In the genomic region with DNA sequence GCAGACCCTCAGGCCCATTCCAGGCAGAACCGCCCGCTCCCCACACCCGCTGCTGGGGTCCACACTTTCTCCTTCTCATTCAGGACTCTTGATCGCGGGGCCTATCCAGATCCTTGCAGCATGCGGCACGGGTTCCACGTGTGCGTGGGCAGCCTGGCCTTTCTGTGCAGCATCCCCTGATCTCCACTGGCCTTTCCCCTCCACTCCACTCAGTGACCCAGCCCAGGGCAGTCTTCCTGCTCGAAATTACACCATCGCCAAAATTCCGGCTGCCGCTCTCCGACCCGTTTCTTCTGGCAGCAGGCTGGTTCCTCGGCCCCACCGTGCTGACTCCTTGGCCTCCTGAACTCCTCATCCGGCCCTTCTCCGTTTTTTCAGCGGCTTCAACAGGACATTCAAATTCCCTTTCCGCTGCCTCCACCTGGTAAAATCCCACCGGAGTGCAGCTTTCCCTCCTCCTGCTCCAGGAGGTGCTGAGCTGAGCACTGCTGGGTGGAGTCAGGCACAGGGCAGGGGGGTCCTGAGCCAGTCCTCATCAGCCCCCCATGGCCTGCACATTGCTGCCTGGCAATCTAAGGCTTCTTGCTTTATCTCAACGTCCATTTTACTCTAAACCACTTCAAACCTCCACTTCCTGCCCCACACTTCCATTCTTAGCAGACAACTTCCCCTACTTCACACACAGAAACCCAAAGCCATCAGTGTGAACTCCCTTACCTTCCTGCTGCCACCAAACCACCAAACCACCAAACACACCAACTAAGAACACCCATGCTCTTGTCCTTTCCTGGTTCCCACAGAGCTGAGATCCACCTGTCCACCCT, we compare ENCODE assay signal across 9 cellular contexts. TPM values are rescaled to one million over a fixed set of nuclear protein-coding genes. Genes with fewer than 3 reads are reported as not detected.
DNase-seq lines count a peak whose midpoint lies in the region; ATAC-seq and TF ChIP-seq lines count a peak whose summit lies in the region.
"Had no signal": no experiment of that assay in that cellular context is flagged by ENCODE, and none has a peak within 500 bp of the region (broad histone marks: within the 10 kb centered on the region; RNA-seq: fewer than 3 reads in every experiment).

No MANE protein-coding gene starts in this region.

- dilution Hi-C loops in IMR-90 (cut with HindIII; ENCODE audit: low sequenced_read_pairs, unreplicated experiment): no loop called here

- H2BK12ac ChIP-seq in mesenchymal stem cell (ENCODE audit: low read length in 2 of 2): no peak overlapping the region

- POLR2A ChIA-PET in IMR-90 (lab: Charles Lee; ENCODE audit: unreplicated experiment): no interaction called here

- H3K4me3 ChIP-seq in IMR-90 (ENCODE audit: insufficient read depth, low read depth, low read length) (no peak overlapping the region), aorta (ENCODE audit: low read length in 2 of 2) (no peak overlapping the region), mesenchymal stem cell (ENCODE audit: insufficient read depth in 1 of 2, low read depth in 1 of 2, low read length in 2 of 2) (no peak overlapping the region)

- peak; percentile 81 for DNase-seq in GM13976 (ENCODE audit: low spot score)
- no peak for DNase-seq in IMR-90
- DNase-seq in chondrocyte (ENCODE audit: low spot score): no peak
- DNase-seq in EL: no peak
- DNase-seq in NCI-H1694 treated with DMSO at 0.1 percent for 48 hours (lab: John Stamatoyannopoulos, UW): no peak
- DNase-seq in aorta: no peak
- no peak for DNase-seq in mesenchymal stem cell

- peaks cover 7% of the 10 kb centered on the region for H3K36me3 Mint-ChIP-seq in chondrocyte (ENCODE audit: low read depth)

- no peak overlapping the region for H3K27ac ChIP-seq in IMR-90 (ENCODE audit: insufficient read depth, low read length)
- no peak overlapping the region for H3K27ac ChIP-seq in aorta (ENCODE audit: low read depth in 1 of 2, low read length in 2 of 2)
- no peak overlapping the region for H3K27ac ChIP-seq in mesenchymal stem cell (ENCODE audit: low read length, poor library complexity, severe bottlenecking)

- H2BK120ac ChIP-seq in IMR-90 (ENCODE audit: low read depth, low read length) (no peak overlapping the region), mesenchymal stem cell (ENCODE audit: low read depth, low read length) (no peak overlapping the region)

- H2BK15ac ChIP-seq in IMR-90 (ENCODE audit: low read depth, low read length): no peak overlapping the region
- no peak overlapping the region for H2BK15ac ChIP-seq in mesenchymal stem cell (ENCODE audit: low read depth, poor library complexity, severe bottlenecking)

- no peak overlapping the region for H4K8ac ChIP-seq in IMR-90 (ENCODE audit: low read depth in 2 of 2, low read length in 2 of 2)
- no peak overlapping the region for H4K8ac ChIP-seq in mesenchymal stem cell (ENCODE audit: low read length)

- no peak overlapping the region for H3K4me2 ChIP-seq in IMR-90 (ENCODE audit: low read depth, low read length)
- H3K4me2 ChIP-seq in mesenchymal stem cell (ENCODE audit: low read length, poor library complexity, severe bottlenecking): no peak overlapping the region

- no peak for TF ChIP-seq POLR2A in IMR-90 (IDR thresholded peaks at IDR 0.05; ENCODE audit: low read depth, low read length)

- H3K4me1 ChIP-seq in IMR-90 (ENCODE audit: control insufficient read depth, insufficient read depth, low read length): peaks cover 11% of the 10 kb centered on the region; the same call in 1 of the 2 replicates
- no peaks in the 10 kb centered on the region for H3K4me1 ChIP-seq in aorta (ENCODE audit: control insufficient read depth in 1 of 2, insufficient read depth in 2 of 2, low read length in 2 of 2)
- peaks cover 12% of the 10 kb centered on the region for H3K4me1 ChIP-seq in mesenchymal stem cell (ENCODE audit: control insufficient read depth, insufficient read depth, low read depth, low read length)

- no peaks in the 10 kb centered on the region for H3K9me3 Mint-ChIP-seq in chondrocyte (ENCODE audit: low read depth)

- H3K9me1 ChIP-seq in IMR-90 (ENCODE audit: insufficient read depth, low read length): peaks cover 4% of the 10 kb centered on the region; the same call in 1 of the 2 replicates

- H2AFZ ChIP-seq in IMR-90 (replicated peaks; ENCODE audit: low read length, poor library complexity) (no peak overlapping the region), mesenchymal stem cell (ENCODE audit: low read depth, low read length) (no peak overlapping the region)

- H2AK9ac ChIP-seq in IMR-90 (replicated peaks; ENCODE audit: low read depth, low read length, poor library complexity): no peak overlapping the region

- peaks cover 26% of the 10 kb centered on the region for H3K4me1 Mint-ChIP-seq in chondrocyte (ENCODE audit: low read depth)

- H4K20me1 ChIP-seq in IMR-90 (ENCODE audit: insufficient read depth, low read length): peaks cover 80% of the 10 kb centered on the region

- H3K79me1 ChIP-seq in IMR-90 (ENCODE audit: low read depth in 1 of 2, low read length in 2 of 2) (peaks cover 34 to 76% of the 10 kb centered on the region in 2 experiments), mesenchymal stem cell (replicated peaks; ENCODE audit: low read length, poor library complexity, severe bottlenecking) (peaks cover 28% of the 10 kb centered on the region)

- H3K9ac ChIP-seq in IMR-90 (ENCODE audit: low read depth, low read length): no peak overlapping the region
- H3K9ac ChIP-seq in mesenchymal stem cell (ENCODE audit: low read length): no peak overlapping the region

- no TSS peak for BruUV-seq in IMR-90 (replicated peaks; lab: Mats Ljungman, UMichigan)

- 92% methylated on average over 13 of the region's 23 CpGs; no CpG with 5 or more reads in 1 of the 2 experiments for WGBS in IMR-90 (ENCODE audit: extremely low coverage in 2 of 2, insufficient read length in 1 of 2), 2 experiments
- WGBS in aorta, 2 donors: 88% methylated on average over 23 of the region's 23 CpGs
- 93% methylated on average over 23 of the region's 23 CpGs for WGBS in mesenchymal stem cell

- H2BK5ac ChIP-seq in IMR-90 (ENCODE audit: low read depth, low read length, poor library complexity, severe bottlenecking) (no peak overlapping the region), mesenchymal stem cell (ENCODE audit: low read depth, low read length, poor library complexity, severe bottlenecking) (no peak overlapping the region)

- no peaks in the 10 kb centered on the region for H3K27me3 Mint-ChIP-seq in chondrocyte (ENCODE audit: low read depth)

- CTCF ChIA-PET in IMR-90 (lab: Yijun Ruan, JAX): no interaction called here

- no peak overlapping the region for H3K56ac ChIP-seq in IMR-90 (ENCODE audit: extremely low read depth, insufficient read depth, low read length)

- H3K14ac ChIP-seq in IMR-90 (replicated peaks; ENCODE audit: low read depth, low read length) (no peak overlapping the region), mesenchymal stem cell (ENCODE audit: low read length in 2 of 2) (peak overlapping the region in 1 of 2 experiments; percentile 21)

- TF ChIP-seq CTCF in GM13976 (IDR thresholded peaks at IDR 0.05; ENCODE audit: borderline replicate concordance, control extremely low read depth, extremely low read depth, insufficient read depth, missing control alignments): no peak
- TF ChIP-seq CTCF in IMR-90 (conservative IDR thresholded peaks at IDR 0.05; ENCODE audit: low read depth, low read length): no peak
- TF ChIP-seq CTCF in chondrocyte (IDR thresholded peaks at IDR 0.05): no peak

- no peak overlapping the region for H2AK5ac ChIP-seq in IMR-90 (ENCODE audit: low read depth, low read length)
- H2AK5ac ChIP-seq in mesenchymal stem cell (ENCODE audit: low read length, severe bottlenecking): no peak overlapping the region

- no peak overlapping the region for H4K5ac ChIP-seq in IMR-90 (ENCODE audit: low read depth, low read length)

- H3K9me3 ChIP-seq in IMR-90 (ENCODE audit: control insufficient read depth, insufficient read depth, low read length): no peaks in the 10 kb centered on the region
- no peaks in the 10 kb centered on the region for H3K9me3 ChIP-seq in aorta (ENCODE audit: control insufficient read depth, low read length)
- no peaks in the 10 kb centered on the region for H3K9me3 ChIP-seq in mesenchymal stem cell (ENCODE audit: control insufficient read depth, low read length)

- no peak overlapping the region for H3K4me3 Mint-ChIP-seq in chondrocyte (ENCODE audit: unreplicated experiment)

- TF ChIP-seq RAD21 in IMR-90 (IDR thresholded peaks at IDR 0.05; ENCODE audit: low read length): no peak

- in situ Hi-C loops in GM13976 (cut with MboI; ENCODE audit: low sequenced_read_pairs, unreplicated experiment): no loop called here
- in situ Hi-C loops in IMR-90 (cut with MboI; ENCODE audit: low sequenced_read_pairs): no loop called here

- ATAC-seq in GM21528 (IDR thresholded peaks at IDR 0.05; ENCODE audit: low FRiP score, unreplicated experiment): peak; percentile 73
- no peak for ATAC-seq in IMR-90 (ENCODE audit: low read depth)
- ATAC-seq in aorta (ENCODE audit: low FRiP score): no peak

- intact Hi-C loops in IMR-90 (cut with micrococcal nuclease) (no loop called here), aorta (cut with DNase I) (no loop called here)

- H2BK20ac ChIP-seq in IMR-90 (ENCODE audit: low read depth, low read length): no peak overlapping the region

- H3K36me3 ChIP-seq in IMR-90 (ENCODE audit: control insufficient read depth, insufficient read depth, low read length) (peaks cover 23% of the 10 kb centered on the region), aorta (ENCODE audit: control insufficient read depth in 1 of 2, insufficient read depth in 2 of 2, low read length in 1 of 2) (no peaks in the 10 kb centered on the region), mesenchymal stem cell (ENCODE audit: control insufficient read depth in 1 of 2, insufficient read depth in 2 of 2, low read depth in 1 of 2, low read length in 2 of 2) (peaks cover 34 to 53% of the 10 kb centered on the region in 2 experiments)

- H3K4ac ChIP-seq in IMR-90 (ENCODE audit: low read depth, low read length) (no peak overlapping the region), mesenchymal stem cell (ENCODE audit: low read depth in 1 of 2, low read length in 2 of 2) (no peak overlapping the region)

- H3K27ac Mint-ChIP-seq in chondrocyte (ENCODE audit: unreplicated experiment): peak overlapping the region; percentile 9

- H4K91ac ChIP-seq in IMR-90 (ENCODE audit: insufficient read depth, low read depth, low read length): no peak overlapping the region
- no peak overlapping the region for H4K91ac ChIP-seq in mesenchymal stem cell (ENCODE audit: low read length)

- H3K27me3 ChIP-seq in IMR-90 (ENCODE audit: control insufficient read depth, insufficient read depth, low read length) (no peaks in the 10 kb centered on the region), aorta (ENCODE audit: control insufficient read depth in 1 of 2, insufficient read depth in 2 of 2, low read length in 1 of 2) (no peaks in the 10 kb centered on the region), mesenchymal stem cell (ENCODE audit: control insufficient read depth in 1 of 2, insufficient read depth in 1 of 2, low read length in 2 of 2) (no peaks in the 10 kb centered on the region)

- H3K18ac ChIP-seq in IMR-90 (ENCODE audit: low read depth, low read length) (no peak overlapping the region), mesenchymal stem cell (ENCODE audit: low read depth in 1 of 2, low read length in 2 of 2) (no peak overlapping the region)

- H3K23ac ChIP-seq in IMR-90 (ENCODE audit: low read depth, low read length) (peak overlapping the region; percentile 9; the same call in 1 of the 2 replicates), mesenchymal stem cell (ENCODE audit: low read length in 2 of 2) (no peak overlapping the region)

RNA-seq across cellular contexts. Expression of gene SFT2D1, which starts 9.0 kb away (rescaled TPM):
- 10.2 and 31.9 TPM in 2 replicates for total RNA-seq in IMR-90 (2012; rRNA removed)
- 42.1 and 45.8 TPM in 2 replicates for polyA plus RNA-seq in IMR-90 (2012; rRNA removed)
- 51.6 and 81.2 TPM in 2 replicates for polyA plus RNA-seq in IMR-90 (2012; cell fraction: cytosol; rRNA removed)
- polyA plus RNA-seq in IMR-90 (2012; cell fraction: nucleus; rRNA removed; ENCODE audit: low replicate concordance): 20.7 and 59.5 TPM in 2 replicates
- total RNA-seq in chondrocyte: 19.0 to 30.0 TPM (median 26.0 TPM) in 3 replicates
- 10 to 100 TPM; 36.5 to 37.1 TPM for total RNA-seq in aorta
- 10 to 100 TPM; 37.4 to 53.5 TPM for polyA plus RNA-seq in aorta
- 57.5 TPM for polyA plus RNA-seq in mesenchymal stem cell (2013, experiment 1 of 2)
- polyA plus RNA-seq in mesenchymal stem cell (2013, experiment 2 of 2): 62.7 TPM

RNA-seq across cellular contexts. Expression of gene PRR18, which starts 25.2 kb away (rescaled TPM):
- total RNA-seq in IMR-90 (2012; rRNA removed): not detected in 2 replicates
- polyA plus RNA-seq in IMR-90 (2012; rRNA removed): not detected in 2 replicates
- polyA plus RNA-seq in IMR-90 (2012; cell fraction: cytosol; rRNA removed): 0.01 TPM in 1 of 2 replicates, not detected in the other
- polyA plus RNA-seq in IMR-90 (2012; cell fraction: nucleus; rRNA removed; ENCODE audit: low replicate concordance): not detected in 2 replicates
- total RNA-seq in chondrocyte: 0.36 to 0.70 TPM in 2 of 3 replicates, not detected in the other
- total RNA-seq in aorta: not detected
- polyA plus RNA-seq in aorta: not detected
- not detected for polyA plus RNA-seq in mesenchymal stem cell (2013, experiment 1 of 2)
- polyA plus RNA-seq in mesenchymal stem cell (2013, experiment 2 of 2): not detected
- total RNA-seq: renal cortical epithelial cell had no signal

RNA-seq across cellular contexts. Expression of gene MPC1, which starts 49.4 kb away (rescaled TPM):
- total RNA-seq in IMR-90 (2012; rRNA removed): 10.9 and 16.1 TPM in 2 replicates
- polyA plus RNA-seq in IMR-90 (2012; rRNA removed): 11.8 and 12.0 TPM in 2 replicates
- polyA plus RNA-seq in IMR-90 (2012; cell fraction: cytosol; rRNA removed): 14.4 and 15.3 TPM in 2 replicates
- polyA plus RNA-seq in IMR-90 (2012; cell fraction: nucleus; rRNA removed; ENCODE audit: low replicate concordance): 5.4 and 19.1 TPM in 2 replicates
- total RNA-seq in chondrocyte: 25.1 to 31.6 TPM (median 30.1 TPM) in 3 replicates
- 10 to 100 TPM; 36.7 to 71.7 TPM for total RNA-seq in aorta
- 100 to 1,000 TPM in 1 of 2 donors, 10 to 100 TPM in 1; 61.7 to 128 TPM for polyA plus RNA-seq in aorta
- 37.8 TPM for polyA plus RNA-seq in mesenchymal stem cell (2013, experiment 1 of 2)
- 40.1 TPM for polyA plus RNA-seq in mesenchymal stem cell (2013, experiment 2 of 2)
